12 cellular contexts compared by ENCODE assay signal in genomic region chr21:33301632-33302002, GRCh38. TPM values are rescaled to one million over a fixed set of nuclear protein-coding genes. Genes with fewer than 3 reads are reported as not detected.
DNase-seq lines count a peak whose midpoint lies in the region; ATAC-seq and TF ChIP-seq lines count a peak whose summit lies in the region.
"Had no signal": no experiment of that assay in that cellular context is flagged by ENCODE, and none has a peak within 500 bp of the region (broad histone marks: within the 10 kb centered on the region; RNA-seq: fewer than 3 reads in every experiment).

No MANE protein-coding gene starts in this region.

- in situ Hi-C loops in IMR-90 (cut with MboI; ENCODE audit: low sequenced_read_pairs) = no loop called here

- H3K27ac ChIP-seq in BLaER1 (peak overlapping the region; percentile 88), IMR-90 (ENCODE audit: insufficient read depth, low read length) (no peak overlapping the region), prostate gland (peak overlapping the region; percentile 75 to 86)

- H2AFZ ChIP-seq in IMR-90 (replicated peaks; ENCODE audit: low read length, poor library complexity) = peak overlapping the region; percentile 1

- TF ChIP-seq CTCF in IMR-90 (conservative IDR thresholded peaks at IDR 0.05; ENCODE audit: low read depth, low read length) (no peak), endothelial cell (IDR thresholded peaks at IDR 0.05; ENCODE audit: unreplicated experiment) (no peak), prostate gland (IDR thresholded peaks at IDR 0.05) (no peak)

- H4K8ac ChIP-seq in IMR-90 (ENCODE audit: low read depth in 2 of 2, low read length in 2 of 2) = no peak overlapping the region

- no peaks in the 10 kb centered on the region for H3K79me1 ChIP-seq in IMR-90 (ENCODE audit: low read depth in 1 of 2, low read length in 2 of 2)

- H2BK20ac ChIP-seq in IMR-90 (ENCODE audit: low read depth, low read length) = no peak overlapping the region

- H4K20me1 ChIP-seq in BLaER1 (no peaks in the 10 kb centered on the region), IMR-90 (ENCODE audit: insufficient read depth, low read length) (no peaks in the 10 kb centered on the region)

- H3K36me3 ChIP-seq in BLaER1 (peaks cover 6% of the 10 kb centered on the region; the same call in 1 of the 2 replicates), IMR-90 (ENCODE audit: control insufficient read depth, insufficient read depth, low read length) (0 out of 2 replicates have a peak, but pooled peaks cover under 1% of the 10 kb centered on the region), prostate gland (no peaks in the 10 kb centered on the region)

- no peaks in the 10 kb centered on the region for H3K9me1 ChIP-seq in IMR-90 (ENCODE audit: insufficient read depth, low read length)

- H3K36me3 Mint-ChIP-seq in endothelial cell (ENCODE audit: low read depth, unreplicated experiment) (no peaks in the 10 kb centered on the region), immature natural killer cell (peaks cover 3 to 19% (median 4%) of the 10 kb centered on the region in 3 donors)
- no peaks in the 10 kb centered on the region for H3K36me3 Mint-ChIP-seq in natural killer cell treated with Interleukin-12 subunit alpha and Interleukin-12 subunit beta and Interleukin-15 and Interleukin-18, amount 100 ng/mL, for 72 hours

- no peak overlapping the region for H3K18ac ChIP-seq in IMR-90 (ENCODE audit: low read depth, low read length)

- no peak overlapping the region for H2BK120ac ChIP-seq in IMR-90 (ENCODE audit: low read depth, low read length)

- DNase-seq in IMR-90 = no peak
- no peak for DNase-seq in endothelial cell (ENCODE audit: low spot score)
- DNase-seq in prostate gland (ENCODE audit: low spot score) = no peak
- no peak for DNase-seq in natural killer cell treated with Interleukin-12 subunit alpha and Interleukin-12 subunit beta and Interleukin-15 and Interleukin-18, amount 100 ng/mL, for 72 hours (ENCODE audit: low spot score)
- DNase-seq in NCI-H2107 (lab: John Stamatoyannopoulos, UW) = no peak
- no peak for DNase-seq in occipital lobe (lab: John Stamatoyannopoulos, UW)
- no peak for DNase-seq in immature natural killer cell
- DNase-seq: C1 segment of cervical spinal cord, NCI-H1105 treated with DMSO at 0.1 percent for 48 hours, NCI-H526 treated with DMSO at 0.1 percent for 48 hours had no signal

- H2BK5ac ChIP-seq in IMR-90 (ENCODE audit: low read depth, low read length, poor library complexity, severe bottlenecking) = no peak overlapping the region

- 100% methylated on average over 1 of the region's 2 CpGs; no CpG with 5 or more reads in 1 of the 2 experiments for WGBS in IMR-90 (ENCODE audit: extremely low coverage in 2 of 2, insufficient read length in 1 of 2), 2 experiments
- WGBS in prostate gland = 42% methylated on average over 2 of the region's 2 CpGs

- no peak overlapping the region for H3K56ac ChIP-seq in IMR-90 (ENCODE audit: extremely low read depth, insufficient read depth, low read length)

- no peak overlapping the region for H3K23ac ChIP-seq in IMR-90 (ENCODE audit: low read depth, low read length)

- no peak overlapping the region for H2AK9ac ChIP-seq in IMR-90 (replicated peaks; ENCODE audit: low read depth, low read length, poor library complexity)

- H3K27ac Mint-ChIP-seq in endothelial cell (ENCODE audit: unreplicated experiment) (peak overlapping the region; percentile 97), immature natural killer cell (no peak overlapping the region)
- peak overlapping the region in 1 of 2 donors; percentile 44 for H3K27ac Mint-ChIP-seq in natural killer cell treated with Interleukin-12 subunit alpha and Interleukin-12 subunit beta and Interleukin-15 and Interleukin-18, amount 100 ng/mL, for 72 hours

- H3K4me3 ChIP-seq in BLaER1 (no peak overlapping the region), IMR-90 (ENCODE audit: insufficient read depth, low read depth, low read length) (no peak overlapping the region), prostate gland (no peak overlapping the region)

- no peak overlapping the region for H3K14ac ChIP-seq in IMR-90 (replicated peaks; ENCODE audit: low read depth, low read length)

- H3K4me1 Mint-ChIP-seq in endothelial cell (ENCODE audit: unreplicated experiment) (peaks cover 52% of the 10 kb centered on the region), immature natural killer cell (peaks cover 15 to 25% of the 10 kb centered on the region in 2 donors)
- H3K4me1 Mint-ChIP-seq in natural killer cell treated with Interleukin-12 subunit alpha and Interleukin-12 subunit beta and Interleukin-15 and Interleukin-18, amount 100 ng/mL, for 72 hours (ENCODE audit: low read depth in 2 of 2) = peaks cover 11 to 15% of the 10 kb centered on the region in 2 donors

- H3K27me3 ChIP-seq in BLaER1 = no peaks in the 10 kb centered on the region
- H3K27me3 ChIP-seq in IMR-90 (ENCODE audit: control insufficient read depth, insufficient read depth, low read length) = no peaks in the 10 kb centered on the region
- no peaks in the 10 kb centered on the region for H3K27me3 ChIP-seq in prostate gland (replicated peaks; ENCODE audit: insufficient read depth)

- H3K9me3 ChIP-seq in BLaER1 (no peaks in the 10 kb centered on the region), IMR-90 (ENCODE audit: control insufficient read depth, insufficient read depth, low read length) (no peaks in the 10 kb centered on the region), prostate gland (no peaks in the 10 kb centered on the region)
- H3K9me3 ChIP-seq: SK-N-SH had no signal

- H4K5ac ChIP-seq in IMR-90 (ENCODE audit: low read depth, low read length) = no peak overlapping the region

- H3K4me3 Mint-ChIP-seq in endothelial cell (ENCODE audit: unreplicated experiment) (peak overlapping the region; percentile 13), immature natural killer cell (no peak overlapping the region)
- H3K4me3 Mint-ChIP-seq in natural killer cell treated with Interleukin-12 subunit alpha and Interleukin-12 subunit beta and Interleukin-15 and Interleukin-18, amount 100 ng/mL, for 72 hours = no peak overlapping the region

- H3K4me2 ChIP-seq in BLaER1 (peak overlapping the region; percentile 70), IMR-90 (ENCODE audit: low read depth, low read length) (no peak overlapping the region)
- H3K4me2 ChIP-seq: SK-N-SH had no signal

- H3K27me3 Mint-ChIP-seq in endothelial cell (ENCODE audit: unreplicated experiment) (peaks cover 6% of the 10 kb centered on the region), immature natural killer cell (ENCODE audit: low read depth in 3 of 3) (peaks cover 0 to 2% (median 0%) of the 10 kb centered on the region in 3 donors)
- no peaks in the 10 kb centered on the region for H3K27me3 Mint-ChIP-seq in natural killer cell treated with Interleukin-12 subunit alpha and Interleukin-12 subunit beta and Interleukin-15 and Interleukin-18, amount 100 ng/mL, for 72 hours

- CTCF ChIA-PET in IMR-90 (lab: Yijun Ruan, JAX) = interaction anchor here (1.0 kb wide), 1 partner anchor 60 kb away, joined by 4 read pairs; no protein-coding TSS in a partner anchor

- H3K9ac ChIP-seq in BLaER1 (peak overlapping the region; percentile 69), IMR-90 (ENCODE audit: low read depth, low read length) (no peak overlapping the region)
- H3K9ac ChIP-seq: SK-N-SH had no signal

- dilution Hi-C loops in IMR-90 (cut with HindIII; ENCODE audit: low sequenced_read_pairs, unreplicated experiment) = no loop called here

- POLR2A ChIA-PET in IMR-90 (lab: Charles Lee; ENCODE audit: unreplicated experiment) = no interaction called here

- H4K91ac ChIP-seq in IMR-90 (ENCODE audit: insufficient read depth, low read depth, low read length) = no peak overlapping the region

- H3K4me1 ChIP-seq in BLaER1 (peaks cover 100% of the 10 kb centered on the region), IMR-90 (ENCODE audit: control insufficient read depth, insufficient read depth, low read length) (peaks cover 5% of the 10 kb centered on the region), prostate gland (replicated peaks) (peaks cover 20% of the 10 kb centered on the region)

- ATAC-seq in IMR-90 (ENCODE audit: low read depth) = no peak
- no peak for ATAC-seq in natural killer cell treated with Interleukin-12 subunit alpha and Interleukin-12 subunit beta and Interleukin-15 and Interleukin-18, amount 100 ng/mL, for 72 hours

- no peak for TF ChIP-seq RAD21 in IMR-90 (IDR thresholded peaks at IDR 0.05; ENCODE audit: low read length)

- no peak for TF ChIP-seq POLR2A in IMR-90 (IDR thresholded peaks at IDR 0.05; ENCODE audit: low read depth, low read length)
- no peak for TF ChIP-seq POLR2A in prostate gland (IDR thresholded peaks at IDR 0.05)

- no TSS peak for BruUV-seq in IMR-90 (replicated peaks; lab: Mats Ljungman, UMichigan)

- H2AK5ac ChIP-seq in IMR-90 (ENCODE audit: low read depth, low read length) = no peak overlapping the region; the same call in 1 of the 2 replicates

- no peaks in the 10 kb centered on the region for H3K9me3 Mint-ChIP-seq in endothelial cell (ENCODE audit: unreplicated experiment)
- no peaks in the 10 kb centered on the region for H3K9me3 Mint-ChIP-seq in natural killer cell treated with Interleukin-12 subunit alpha and Interleukin-12 subunit beta and Interleukin-15 and Interleukin-18, amount 100 ng/mL, for 72 hours
- no peaks in the 10 kb centered on the region for H3K9me3 Mint-ChIP-seq in immature natural killer cell

- intact Hi-C loops in IMR-90 (cut with micrococcal nuclease) = no loop called here
- intact Hi-C loops in prostate gland (cut with DNase I) = no loop called here

- H3K4ac ChIP-seq in IMR-90 (ENCODE audit: low read depth, low read length) = no peak overlapping the region

- no peak overlapping the region for H2BK15ac ChIP-seq in IMR-90 (ENCODE audit: low read depth, low read length)

TF ChIP-seq in IMR-90, 13 proteins besides CTCF, POLR2A, EP300 and RAD21 (continues in another document):
- no peak for TF ChIP-seq MAFK (IDR thresholded peaks at IDR 0.05; ENCODE audit: low read depth, low read length)

RNA-seq across cellular contexts. Expression of gene IFNAR1, which starts 23.2 kb away (rescaled TPM):
- total RNA-seq in IMR-90 (2012; rRNA removed) (9.9 and 12.8 TPM in 2 replicates), endothelial cell (ENCODE audit: unreplicated experiment) (34.8 TPM), prostate gland (10 to 100 TPM; 29.8 to 34.4 TPM), occipital lobe (49.9 TPM)
- polyA plus RNA-seq in IMR-90 (2012; rRNA removed) (5.9 and 7.8 TPM in 2 replicates), immature natural killer cell (10 to 100 TPM; 34.1 to 57.1 (median 40.6) TPM)
- 5.6 and 7.5 TPM in 2 replicates for polyA plus RNA-seq in IMR-90 (2012; cell fraction: cytosol; rRNA removed)
- polyA plus RNA-seq in IMR-90 (2012; cell fraction: nucleus; rRNA removed; ENCODE audit: low replicate concordance) = 1.5 and 2.8 TPM in 2 replicates
- 10 to 100 TPM; 16.0 to 16.6 TPM for total RNA-seq in natural killer cell treated with Interleukin-12 subunit alpha and Interleukin-12 subunit beta and Interleukin-15 and Interleukin-18, amount 100 ng/mL, for 72 hours

RNA-seq across cellular contexts. Expression of gene IL10RB, which starts 35.5 kb away (rescaled TPM):
- 40.8 and 45.2 TPM in 2 replicates for total RNA-seq in IMR-90 (2012; rRNA removed)
- 19.0 and 20.1 TPM in 2 replicates for polyA plus RNA-seq in IMR-90 (2012; rRNA removed)
- polyA plus RNA-seq in IMR-90 (2012; cell fraction: cytosol; rRNA removed) = 14.0 and 20.3 TPM in 2 replicates
- 4.2 and 13.3 TPM in 2 replicates for polyA plus RNA-seq in IMR-90 (2012; cell fraction: nucleus; rRNA removed; ENCODE audit: low replicate concordance)
- total RNA-seq in endothelial cell (ENCODE audit: unreplicated experiment) = 13.0 TPM
- 10 to 100 TPM; 29.3 to 30.8 TPM for total RNA-seq in prostate gland
- 10 to 100 TPM; 19.9 to 22.2 TPM for total RNA-seq in natural killer cell treated with Interleukin-12 subunit alpha and Interleukin-12 subunit beta and Interleukin-15 and Interleukin-18, amount 100 ng/mL, for 72 hours
- 10.3 TPM for total RNA-seq in occipital lobe
- polyA plus RNA-seq in immature natural killer cell = 10 to 100 TPM; 45.9 to 63.5 (median 46.9) TPM
